In the genomic region with DNA sequence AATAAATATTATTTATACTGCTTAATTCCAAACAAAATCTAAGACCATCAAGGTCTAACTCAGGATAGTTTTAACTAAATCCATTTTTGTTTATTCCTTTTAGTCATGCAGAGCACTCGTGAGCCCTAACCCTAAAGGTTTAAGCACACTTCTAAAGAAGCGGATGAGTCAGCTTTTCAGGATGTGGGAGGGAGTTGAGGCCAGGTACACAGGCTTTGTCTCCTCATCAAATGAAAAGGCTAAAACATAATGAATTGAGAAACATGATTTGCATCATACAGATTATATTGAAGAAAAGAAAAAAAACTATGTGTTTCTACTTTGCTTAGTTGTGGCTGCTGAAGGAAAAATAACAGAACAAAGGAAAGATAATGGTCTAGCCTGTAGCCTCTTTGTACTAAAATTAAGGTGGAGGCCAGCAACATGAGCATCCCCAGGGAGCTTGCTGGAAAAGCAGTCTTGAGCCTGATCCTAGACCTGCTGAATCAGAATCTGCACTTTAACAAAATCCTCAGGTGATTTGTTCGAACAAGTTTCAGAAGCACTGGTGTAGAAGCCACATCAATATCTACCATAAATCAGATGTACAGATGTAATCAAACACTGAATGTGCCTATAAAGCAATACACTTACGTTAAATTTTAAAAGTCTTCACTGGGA, we compare ENCODE assay signal across 11 cellular contexts. TPM values are rescaled to one million over a fixed set of nuclear protein-coding genes. Genes with fewer than 3 reads are reported as not detected.
DNase-seq lines count a peak whose midpoint lies in the region; ATAC-seq, FAIRE-seq and TF ChIP-seq lines count a peak whose summit lies in the region.
"Had no signal": no experiment of that assay in that cellular context is flagged by ENCODE, and none has a peak within 500 bp of the region (broad histone marks: within the 10 kb centered on the region; RNA-seq: fewer than 3 reads in every experiment).

No MANE protein-coding gene starts in this region.

- H3K4me3 ChIP-seq in pancreas: no peak overlapping the region
- H3K4me3 ChIP-seq in heart left ventricle: no peak overlapping the region
- H3K4me3 ChIP-seq: dorsolateral prefrontal cortex, lung had no signal

- peak; percentile 98 for ATAC-seq in stimulated activated effector memory CD8-positive, alpha-beta T cell treated with anti-CD3 and anti-CD28 coated beads, Interleukin-12 subunit alpha, Interleukin-12 subunit beta, amount 100 ng/mL, for 72 hours
- ATAC-seq in pancreas: no peak
- ATAC-seq in heart left ventricle: no peak
- ATAC-seq in GM18861 (IDR thresholded peaks at IDR 0.05; ENCODE audit: unreplicated experiment): no peak

- intact Hi-C loops in pancreas (cut with DNase I) (no loop called here), heart left ventricle (cut with DNase I) (no loop called here)

- no peaks in the 10 kb centered on the region for H3K27me3 Mint-ChIP-seq in glutamatergic neuron (ENCODE audit: unreplicated experiment)

- H3K9me3 ChIP-seq in pancreas (no peaks in the 10 kb centered on the region), heart left ventricle (no peaks in the 10 kb centered on the region)

- DNase-seq in activated CD4-positive, CD25-positive, alpha-beta regulatory T cell treated with anti-CD3 and anti-CD28 coated beads, Interleukin-2, amount 50 U/mL, for 16 hours (ENCODE audit: low read depth, low spot score): peak; percentile 24
- DNase-seq in activated CD4-positive, CD25-positive, alpha-beta regulatory T cell treated with anti-CD3 and anti-CD28 coated beads, Interleukin-2, amount 50 U/mL, for 72 hours: no peak
- DNase-seq in activated T-cell treated with anti-CD3 and anti-CD28 coated beads for 24 hours (ENCODE audit: low read depth): peak; percentile 32
- DNase-seq in glutamatergic neuron: no peak
- DNase-seq in stimulated activated effector memory CD8-positive, alpha-beta T cell treated with anti-CD3 and anti-CD28 coated beads, Interleukin-12 subunit alpha, Interleukin-12 subunit beta, amount 100 ng/mL, for 72 hours (ENCODE audit: low spot score in 2 of 2): peak in 1 of 2 donors; percentile 54
- no peak for DNase-seq in pancreas
- DNase-seq in heart left ventricle: no peak
- DNase-seq: dorsolateral prefrontal cortex, NCI-H2081 had no signal

- 93 to 97% methylated on average over 4 of the region's 4 CpGs for WGBS in pancreas, 2 donors
- WGBS in heart left ventricle, 4 donors: 83 to 91% (median 85%) methylated on average over 4 of the region's 4 CpGs

- TF ChIP-seq CTCF in glutamatergic neuron (IDR thresholded peaks at IDR 0.05; ENCODE audit: partially characterized antibody, unreplicated experiment) (no peak), pancreas (IDR thresholded peaks at IDR 0.05) (no peak), heart left ventricle (IDR thresholded peaks at IDR 0.05) (no peak)

- H3K4me3 Mint-ChIP-seq in glutamatergic neuron (ENCODE audit: unreplicated experiment): no peak overlapping the region
- H3K4me3 Mint-ChIP-seq in stimulated activated effector memory CD8-positive, alpha-beta T cell treated with anti-CD3 and anti-CD28 coated beads, Interleukin-12 subunit alpha, Interleukin-12 subunit beta, amount 100 ng/mL, for 72 hours: peak overlapping the region; percentile 2

- FAIRE-seq in pancreas (lab: Jason Lieb, UNC): no peak

- no peak overlapping the region for H3K27ac ChIP-seq in pancreas
- no peak overlapping the region for H3K27ac ChIP-seq in heart left ventricle
- H3K27ac ChIP-seq: dorsolateral prefrontal cortex had no signal

- TF ChIP-seq POLR2A in heart left ventricle (IDR thresholded peaks at IDR 0.05): no peak

- H3K4me1 ChIP-seq in pancreas: no peaks in the 10 kb centered on the region
- no peaks in the 10 kb centered on the region for H3K4me1 ChIP-seq in heart left ventricle

- no peaks in the 10 kb centered on the region for H3K36me3 Mint-ChIP-seq in glutamatergic neuron (ENCODE audit: unreplicated experiment)
- peaks cover 100% of the 10 kb centered on the region for H3K36me3 Mint-ChIP-seq in stimulated activated effector memory CD8-positive, alpha-beta T cell treated with anti-CD3 and anti-CD28 coated beads, Interleukin-12 subunit alpha, Interleukin-12 subunit beta, amount 100 ng/mL, for 72 hours

- H3K27me3 ChIP-seq in pancreas: no peaks in the 10 kb centered on the region
- H3K27me3 ChIP-seq in heart left ventricle: no peaks in the 10 kb centered on the region
- H3K27me3 ChIP-seq: dorsolateral prefrontal cortex had no signal

- H3K27ac Mint-ChIP-seq in glutamatergic neuron (ENCODE audit: unreplicated experiment): peak overlapping the region; percentile 17
- H3K27ac Mint-ChIP-seq in stimulated activated effector memory CD8-positive, alpha-beta T cell treated with anti-CD3 and anti-CD28 coated beads, Interleukin-12 subunit alpha, Interleukin-12 subunit beta, amount 100 ng/mL, for 72 hours: peak overlapping the region; percentile 76

- H3K36me3 ChIP-seq in pancreas: peaks cover 4 to 80% (median 37%) of the 10 kb centered on the region in 3 donors
- H3K36me3 ChIP-seq in heart left ventricle: peaks cover 0 to 100% (median 100%) of the 10 kb centered on the region in 9 donors

- no peaks in the 10 kb centered on the region for H3K9me3 Mint-ChIP-seq in glutamatergic neuron (ENCODE audit: unreplicated experiment)
- no peaks in the 10 kb centered on the region for H3K9me3 Mint-ChIP-seq in stimulated activated effector memory CD8-positive, alpha-beta T cell treated with anti-CD3 and anti-CD28 coated beads, Interleukin-12 subunit alpha, Interleukin-12 subunit beta, amount 100 ng/mL, for 72 hours

- H3K4me1 Mint-ChIP-seq in glutamatergic neuron (ENCODE audit: low read depth, unreplicated experiment): peaks cover 6% of the 10 kb centered on the region
- peaks cover 26% of the 10 kb centered on the region for H3K4me1 Mint-ChIP-seq in stimulated activated effector memory CD8-positive, alpha-beta T cell treated with anti-CD3 and anti-CD28 coated beads, Interleukin-12 subunit alpha, Interleukin-12 subunit beta, amount 100 ng/mL, for 72 hours

RNA-seq across cellular contexts. Expression of gene ISCA1, which starts 21.1 kb away (rescaled TPM):
- total RNA-seq in glutamatergic neuron (ENCODE audit: unreplicated experiment): 60.8 TPM
- total RNA-seq in pancreas: 10 to 100 TPM in 4 of 6 donors, 1 to 10 TPM in 2; 8.6 to 17.3 (median 10.9) TPM
- polyA plus RNA-seq in pancreas: 10 to 100 TPM in 1 of 2 donors, 1 to 10 TPM in 1; 9.0 to 26.5 TPM
- 100 to 1,000 TPM in 1 of 9 donors, 10 to 100 TPM in 8; 47.1 to 104 (median 72.6) TPM for total RNA-seq in heart left ventricle
- polyA plus RNA-seq in heart left ventricle: 10 to 100 TPM; 39.2 to 64.7 TPM

RNA-seq across cellular contexts. Expression of gene C9orf153, which starts 44.0 kb away (rescaled TPM):
- total RNA-seq in glutamatergic neuron (ENCODE audit: unreplicated experiment): 0.27 TPM
- under 1 TPM in 3 of 6 donors, not detected in 3; 0.12 to 0.14 (median 0.13) TPM for total RNA-seq in pancreas
- under 1 TPM in 1 of 2 donors, not detected in 1; 0.42 TPM for polyA plus RNA-seq in pancreas
- under 1 TPM in 5 of 9 donors, not detected in 4; 0.21 to 0.72 (median 0.42) TPM for total RNA-seq in heart left ventricle
- polyA plus RNA-seq in heart left ventricle: under 1 TPM; 0.14 to 0.50 TPM

RNA-seq across cellular contexts. Expression of gene TUT7, which starts 50.8 kb away (rescaled TPM):
- total RNA-seq in glutamatergic neuron (ENCODE audit: unreplicated experiment) (29.4 TPM), pancreas (10 to 100 TPM in 4 of 6 donors, 1 to 10 TPM in 2; 9.8 to 26.2 (median 13.5) TPM), heart left ventricle (10 to 100 TPM in 8 of 9 donors, 1 to 10 TPM in 1; 9.7 to 31.0 (median 16.5) TPM)
- polyA plus RNA-seq in pancreas (10 to 100 TPM in 1 of 2 donors, 1 to 10 TPM in 1; 9.8 to 12.1 TPM), heart left ventricle (1 to 10 TPM; 7.7 to 8.7 TPM)

Comparison
In these comparisons a context has a peak if more than half of its experiments do, and no peak if none do; other contexts are left out.
1. DNase-seq: peak in activated CD4-positive, CD25-positive, alpha-beta regulatory T cell treated with anti-CD3 and anti-CD28 coated beads, Interleukin-2, amount 50 U/mL, for 16 hours (single experiment) and activated T-cell treated with anti-CD3 and anti-CD28 coated beads for 24 hours (single experiment); none in activated CD4-positive, CD25-positive, alpha-beta regulatory T cell treated with anti-CD3 and anti-CD28 coated beads, Interleukin-2, amount 50 U/mL, for 72 hours (single experiment), glutamatergic neuron (single experiment), pancreas (0 of 6) and heart left ventricle (0 of 5).